ENCODE assay signal across 23 cellular contexts in genomic region chr1:202592141-202592540, GRCh38.
DNase-seq lines count a peak whose midpoint lies in the region; ATAC-seq and TF ChIP-seq lines count a peak whose summit lies in the region.
"Had no signal": no experiment of that assay in that cellular context is flagged by ENCODE, and none has a peak within 500 bp of the region (broad histone marks: within the 10 kb centered on the region; RNA-seq: fewer than 3 reads in every experiment).

No MANE protein-coding gene starts in this region.

- H3K9me3 ChIP-seq in BE2C (no peaks in the 10 kb centered on the region), mesenchymal stem cell (ENCODE audit: control insufficient read depth, low read length) (no peaks in the 10 kb centered on the region)
- H3K9me3 ChIP-seq: spleen, tibial nerve had no signal

- H3K36me3 Mint-ChIP-seq in activated naive CD8-positive, alpha-beta T cell treated with anti-CD3 and anti-CD28 coated beads, Interleukin-2, amount 50 U/mL, for 24 hours (ENCODE audit: low read depth) = no peaks in the 10 kb centered on the region
- H3K36me3 Mint-ChIP-seq: activated naive CD4-positive, alpha-beta T cell treated with anti-CD3 and anti-CD28 coated beads, Interleukin-2, amount 10 ng/mL, durations not matched to agents 7 days and 5 days; mesothelial cell of epicardium; natural killer cell had no signal

- WGBS in mesenchymal stem cell = 92% methylated on average over 6 of the region's 7 CpGs

- no peak overlapping the region for H4K8ac ChIP-seq in mesenchymal stem cell (ENCODE audit: low read length)

- H3K23ac ChIP-seq in mesenchymal stem cell (ENCODE audit: low read length in 2 of 2) = no peak overlapping the region

- peak overlapping the region in 1 of 2 experiments; percentile 35 for H2BK12ac ChIP-seq in mesenchymal stem cell (ENCODE audit: low read length in 2 of 2)

- DNase-seq in BE2C (peak; percentile 28), EL (peak; percentile 25), mesenchymal stem cell (no peak), NCI-H2171 treated with DMSO at 0.1 percent for 48 hours (lab: John Stamatoyannopoulos, UW) (no peak), NCI-H1436 treated with DMSO at 0.1 percent for 48 hours (lab: John Stamatoyannopoulos, UW) (no peak), substantia nigra (lab: John Stamatoyannopoulos, UW) (no peak)
- DNase-seq in activated naive CD8-positive, alpha-beta T cell treated with anti-CD3 and anti-CD28 coated beads, Interleukin-2, amount 50 U/mL, for 24 hours = peak; percentile 6
- DNase-seq: activated naive CD4-positive, alpha-beta T cell treated with anti-CD3 and anti-CD28 coated beads, Interleukin-2, amount 10 ng/mL, durations not matched to agents 7 days and 5 days; activated T-cell treated with anti-CD3 and anti-CD28 coated beads, Interleukin-2, amount 50 U/mL, for 72 hours; CD4-positive, CD25-positive, alpha-beta regulatory T cell; MM.1S; natural killer cell; NCI-H1436; NCI-H510A; spleen; stimulated activated CD4-positive, alpha-beta T cell treated with anti-CD3 and anti-CD28 coated beads, Interleukin-4, amount 100 ng/mL, for 4 hours; stimulated activated naive CD4-positive, alpha-beta T cell had no signal

- no peak for TF ChIP-seq CTCF in BE2C (IDR thresholded peaks at IDR 0.05; ENCODE audit: low read depth, low read length)

- H2BK15ac ChIP-seq in mesenchymal stem cell (ENCODE audit: low read depth, poor library complexity, severe bottlenecking) = no peak overlapping the region

- H3K4me1 Mint-ChIP-seq in activated naive CD8-positive, alpha-beta T cell treated with anti-CD3 and anti-CD28 coated beads, Interleukin-2, amount 50 U/mL, for 24 hours = peaks cover 2% of the 10 kb centered on the region
- H3K4me1 Mint-ChIP-seq: CD4-positive, CD25-positive, alpha-beta regulatory T cell; GM23338 had no signal

- no peak overlapping the region for H2BK120ac ChIP-seq in mesenchymal stem cell (ENCODE audit: low read depth, low read length)

- H2AK5ac ChIP-seq in mesenchymal stem cell (ENCODE audit: low read length, severe bottlenecking) = peak overlapping the region; percentile 23

- H3K4ac ChIP-seq in mesenchymal stem cell (ENCODE audit: low read depth in 1 of 2, low read length in 2 of 2) = peak overlapping the region in 1 of 2 experiments; percentile 32

- no peaks in the 10 kb centered on the region for H3K79me1 ChIP-seq in mesenchymal stem cell (replicated peaks; ENCODE audit: low read length, poor library complexity, severe bottlenecking)

- no peak overlapping the region for H2AFZ ChIP-seq in mesenchymal stem cell (ENCODE audit: low read depth, low read length)
- H2AFZ ChIP-seq: GM23338 had no signal

- no peak overlapping the region for H2BK5ac ChIP-seq in mesenchymal stem cell (ENCODE audit: low read depth, low read length, poor library complexity, severe bottlenecking)

- H3K4me1 ChIP-seq in BE2C (peaks cover 36% of the 10 kb centered on the region), mesenchymal stem cell (ENCODE audit: control insufficient read depth, insufficient read depth, low read depth, low read length) (peaks cover 37% of the 10 kb centered on the region)

- peak overlapping the region in 1 of 2 experiments; percentile 67 for H3K18ac ChIP-seq in mesenchymal stem cell (ENCODE audit: low read depth in 1 of 2, low read length in 2 of 2)

- no peaks in the 10 kb centered on the region for H3K36me3 ChIP-seq in BE2C
- H3K36me3 ChIP-seq in mesenchymal stem cell (ENCODE audit: control insufficient read depth in 1 of 2, insufficient read depth in 2 of 2, low read depth in 1 of 2, low read length in 2 of 2) = peaks cover 0 to 3% of the 10 kb centered on the region in 2 experiments

- H3K27me3 ChIP-seq in BE2C (no peaks in the 10 kb centered on the region), mesenchymal stem cell (ENCODE audit: control insufficient read depth in 1 of 2, insufficient read depth in 1 of 2, low read length in 2 of 2) (no peaks in the 10 kb centered on the region)
- H3K27me3 ChIP-seq: spleen, tibial nerve had no signal

- H3K9ac ChIP-seq in mesenchymal stem cell (ENCODE audit: low read length) = no peak overlapping the region

- no peak overlapping the region for H4K91ac ChIP-seq in mesenchymal stem cell (ENCODE audit: low read length)

- no peak overlapping the region for H3K4me2 ChIP-seq in mesenchymal stem cell (ENCODE audit: low read length, poor library complexity, severe bottlenecking)
- H3K4me2 ChIP-seq: GM23338 had no signal

- ATAC-seq in activated naive CD8-positive, alpha-beta T cell treated with anti-CD3 and anti-CD28 coated beads, Interleukin-2, amount 50 U/mL, for 24 hours = no peak
- ATAC-seq in GM18861 (IDR thresholded peaks at IDR 0.05; ENCODE audit: unreplicated experiment) = no peak
- ATAC-seq: activated T-cell treated with anti-CD3 and anti-CD28 coated beads, Interleukin-2, amount 50 U/mL, for 72 hours; left lobe of liver; natural killer cell had no signal

- H3K27ac Mint-ChIP-seq in activated naive CD8-positive, alpha-beta T cell treated with anti-CD3 and anti-CD28 coated beads, Interleukin-2, amount 50 U/mL, for 24 hours = no peak overlapping the region
- H3K27ac Mint-ChIP-seq: activated naive CD4-positive, alpha-beta T cell treated with anti-CD3 and anti-CD28 coated beads, Interleukin-2, amount 10 ng/mL, durations not matched to agents 7 days and 5 days; activated T-cell treated with anti-CD3 and anti-CD28 coated beads, Interleukin-2, amount 50 U/mL, for 72 hours; CD4-positive, CD25-positive, alpha-beta regulatory T cell; GM23338; mesothelial cell of epicardium had no signal

- H3K4me3 Mint-ChIP-seq in activated naive CD8-positive, alpha-beta T cell treated with anti-CD3 and anti-CD28 coated beads, Interleukin-2, amount 50 U/mL, for 24 hours = no peak overlapping the region
- H3K4me3 Mint-ChIP-seq: activated naive CD4-positive, alpha-beta T cell treated with anti-CD3 and anti-CD28 coated beads, Interleukin-2, amount 10 ng/mL, durations not matched to agents 7 days and 5 days; activated T-cell treated with anti-CD3 and anti-CD28 coated beads, Interleukin-2, amount 50 U/mL, for 72 hours; CD4-positive, CD25-positive, alpha-beta regulatory T cell; GM23338; mesothelial cell of epicardium; natural killer cell had no signal

- H3K9me3 Mint-ChIP-seq in activated naive CD8-positive, alpha-beta T cell treated with anti-CD3 and anti-CD28 coated beads, Interleukin-2, amount 50 U/mL, for 24 hours = no peaks in the 10 kb centered on the region
- H3K9me3 Mint-ChIP-seq: activated naive CD4-positive, alpha-beta T cell treated with anti-CD3 and anti-CD28 coated beads, Interleukin-2, amount 10 ng/mL, durations not matched to agents 7 days and 5 days; activated T-cell treated with anti-CD3 and anti-CD28 coated beads, Interleukin-2, amount 50 U/mL, for 72 hours; CD4-positive, CD25-positive, alpha-beta regulatory T cell; GM23338; mesothelial cell of epicardium; natural killer cell had no signal

- H3K4me3 ChIP-seq in BE2C (ENCODE audit: low read depth, low read length) (no peak overlapping the region), mesenchymal stem cell (ENCODE audit: insufficient read depth in 1 of 2, low read depth in 1 of 2, low read length in 2 of 2) (no peak overlapping the region)
- H3K4me3 ChIP-seq: GM23338, K562, spleen, tibial nerve had no signal

- H3K27ac ChIP-seq in mesenchymal stem cell (ENCODE audit: low read length, poor library complexity, severe bottlenecking) (no peak overlapping the region), substantia nigra (ENCODE audit: low read depth, low read length, poor library complexity, severe bottlenecking) (no peak overlapping the region)
- H3K27ac ChIP-seq: spleen had no signal

- H3K27me3 Mint-ChIP-seq in activated naive CD8-positive, alpha-beta T cell treated with anti-CD3 and anti-CD28 coated beads, Interleukin-2, amount 50 U/mL, for 24 hours = no peaks in the 10 kb centered on the region
- H3K27me3 Mint-ChIP-seq: CD4-positive, CD25-positive, alpha-beta regulatory T cell had no signal

- no peak overlapping the region for H3K14ac ChIP-seq in mesenchymal stem cell (ENCODE audit: low read length in 2 of 2)

Comparison
In these comparisons a context has a peak if more than half of its experiments do, and no peak if none do; other contexts are left out.
1. DNase-seq: peak in BE2C (single experiment), EL (single experiment) and activated naive CD8-positive, alpha-beta T cell treated with anti-CD3 and anti-CD28 coated beads, Interleukin-2, amount 50 U/mL, for 24 hours (single experiment); none in mesenchymal stem cell (single experiment), NCI-H2171 treated with DMSO at 0.1 percent for 48 hours (single experiment), NCI-H1436 treated with DMSO at 0.1 percent for 48 hours (single experiment) and substantia nigra (0 of 49).